Comparison of ENCODE assay signal across 1 cellular context in the genomic region with DNA sequence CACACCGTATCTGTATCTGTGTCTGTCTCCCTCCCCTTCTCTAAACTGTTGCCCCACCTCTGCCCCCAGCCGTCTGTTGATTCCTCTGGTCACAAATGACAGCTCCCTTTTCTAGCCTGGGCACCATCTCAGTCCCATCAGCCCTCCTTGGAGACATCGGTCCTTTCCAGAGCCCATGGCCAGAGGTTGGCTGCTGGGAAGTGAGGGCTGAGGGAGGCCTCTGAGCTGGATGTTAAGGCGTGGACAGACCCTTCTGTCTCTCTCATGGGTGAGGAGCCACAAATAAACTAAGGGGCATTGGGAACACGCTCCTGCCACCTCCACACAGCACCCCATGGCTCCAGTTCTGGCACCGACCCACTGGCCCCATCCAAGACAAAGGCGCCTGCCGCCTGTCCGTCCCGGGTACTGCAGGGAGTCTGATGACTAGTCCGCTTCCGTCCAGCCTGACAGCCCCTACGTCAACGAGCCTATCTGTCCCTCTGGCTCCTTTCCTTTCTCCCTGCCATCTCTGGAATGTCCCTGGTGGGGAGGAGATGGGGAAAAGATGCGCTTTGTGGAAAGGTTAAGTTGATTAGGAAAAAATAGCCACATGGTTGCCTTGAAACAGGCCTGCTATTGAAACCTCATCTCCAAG.
TF ChIP-seq lines count a peak whose summit lies in the region.

No MANE protein-coding gene starts in this region.

TF ChIP-seq in HCT116, 20 proteins besides CTCF, POLR2A, EP300 and RAD21 (continued from another document):
- TF ChIP-seq, protein P1, sequence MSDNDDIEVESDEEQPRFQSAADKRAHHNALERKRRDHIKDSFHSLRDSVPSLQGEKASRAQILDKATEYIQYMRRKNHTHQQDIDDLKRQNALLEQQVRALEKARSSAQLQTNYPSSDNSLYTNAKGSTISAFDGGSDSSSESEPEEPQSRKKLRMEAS (IDR thresholded peaks at IDR 0.05): no peak
- TF ChIP-seq ZNF274 (IDR thresholded peaks at IDR 0.05; ENCODE audit: low read depth, low read length): no peak
- TF ChIP-seq POLR2AphosphoS5 (IDR thresholded peaks at IDR 0.05; ENCODE audit: low read depth, low read length): no peak
- no peak for TF ChIP-seq JUND (IDR thresholded peaks at IDR 0.05)
- TF ChIP-seq TCF7L2 (IDR thresholded peaks at IDR 0.05; ENCODE audit: borderline replicate concordance, extremely low read depth, insufficient read depth, insufficient read length): no peak
- no peak for TF ChIP-seq SP1 (IDR thresholded peaks at IDR 0.05; ENCODE audit: low read depth)
- TF ChIP-seq, protein P2, sequence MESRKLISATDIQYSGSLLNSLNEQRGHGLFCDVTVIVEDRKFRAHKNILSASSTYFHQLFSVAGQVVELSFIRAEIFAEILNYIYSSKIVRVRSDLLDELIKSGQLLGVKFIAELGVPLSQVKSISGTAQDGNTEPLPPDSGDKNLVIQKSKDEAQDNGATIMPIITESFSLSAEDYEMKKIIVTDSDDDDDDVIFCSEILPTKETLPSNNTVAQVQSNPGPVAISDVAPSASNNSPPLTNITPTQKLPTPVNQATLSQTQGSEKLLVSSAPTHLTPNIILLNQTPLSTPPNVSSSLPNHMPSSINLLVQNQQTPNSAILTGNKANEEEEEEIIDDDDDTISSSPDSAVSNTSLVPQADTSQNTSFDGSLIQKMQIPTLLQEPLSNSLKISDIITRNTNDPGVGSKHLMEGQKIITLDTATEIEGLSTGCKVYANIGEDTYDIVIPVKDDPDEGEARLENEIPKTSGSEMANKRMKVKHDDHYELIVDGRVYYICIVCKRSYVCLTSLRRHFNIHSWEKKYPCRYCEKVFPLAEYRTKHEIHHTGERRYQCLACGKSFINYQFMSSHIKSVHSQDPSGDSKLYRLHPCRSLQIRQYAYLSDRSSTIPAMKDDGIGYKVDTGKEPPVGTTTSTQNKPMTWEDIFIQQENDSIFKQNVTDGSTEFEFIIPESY (IDR thresholded peaks at IDR 0.05; ENCODE audit: extremely low read depth, insufficient replicate concordance, low read length): no peak
- no peak for TF ChIP-seq FOSL1 (IDR thresholded peaks at IDR 0.05; ENCODE audit: low read depth)
- no peak for TF ChIP-seq SRF (IDR thresholded peaks at IDR 0.05; ENCODE audit: low read depth)
- TF ChIP-seq CBX3 (IDR thresholded peaks at IDR 0.05; ENCODE audit: low read depth): no peak
- TF ChIP-seq EZH2phosphoT487 (IDR thresholded peaks at IDR 0.05; ENCODE audit: borderline replicate concordance): no peak
- TF ChIP-seq CEBPB (IDR thresholded peaks at IDR 0.05; ENCODE audit: low read depth): no peak
- no peak for TF ChIP-seq SIN3A (IDR thresholded peaks at IDR 0.05; ENCODE audit: low read depth)
